ENCODE assay signal across 3 cellular contexts in genomic region chrX:39440734-39441305, GRCh38.
TF ChIP-seq lines count a peak whose summit lies in the region.

No MANE protein-coding gene starts in this region.

TF ChIP-seq in HEK293, 187 proteins besides CTCF, POLR2A, EP300 and RAD21 (continued from another document):
- TF ChIP-seq ZXDB (tag by site-specific recombination; IDR thresholded peaks at IDR 0.05), result no peak

TF ChIP-seq in HepG2, 621 proteins besides CTCF, POLR2A, EP300 and RAD21 (continued from another document):
- TF ChIP-seq ZNF512 (CRISPR knock-in tag; IDR thresholded peaks at IDR 0.05), result no peak
- TF ChIP-seq DMAP1 (CRISPR knock-in tag; IDR thresholded peaks at IDR 0.05), result no peak
- no peak for TF ChIP-seq ZMAT5 (CRISPR knock-in tag; IDR thresholded peaks at IDR 0.05; ENCODE audit: borderline replicate concordance, low read depth)
- no peak for TF ChIP-seq KLF13 (CRISPR knock-in tag; IDR thresholded peaks at IDR 0.05)
- no peak for TF ChIP-seq SRF (IDR thresholded peaks at IDR 0.05; ENCODE audit: low read depth, low read length)
- no peak for TF ChIP-seq ETV5 (CRISPR knock-in tag; IDR thresholded peaks at IDR 0.05; ENCODE audit: borderline replicate concordance)
- no peak for TF ChIP-seq ZBTB25 (CRISPR knock-in tag; IDR thresholded peaks at IDR 0.05)

TF ChIP-seq in HEK293T, 16 proteins besides CTCF, POLR2A, EP300 and RAD21 (continued from another document):
- TF ChIP-seq, protein P1, sequence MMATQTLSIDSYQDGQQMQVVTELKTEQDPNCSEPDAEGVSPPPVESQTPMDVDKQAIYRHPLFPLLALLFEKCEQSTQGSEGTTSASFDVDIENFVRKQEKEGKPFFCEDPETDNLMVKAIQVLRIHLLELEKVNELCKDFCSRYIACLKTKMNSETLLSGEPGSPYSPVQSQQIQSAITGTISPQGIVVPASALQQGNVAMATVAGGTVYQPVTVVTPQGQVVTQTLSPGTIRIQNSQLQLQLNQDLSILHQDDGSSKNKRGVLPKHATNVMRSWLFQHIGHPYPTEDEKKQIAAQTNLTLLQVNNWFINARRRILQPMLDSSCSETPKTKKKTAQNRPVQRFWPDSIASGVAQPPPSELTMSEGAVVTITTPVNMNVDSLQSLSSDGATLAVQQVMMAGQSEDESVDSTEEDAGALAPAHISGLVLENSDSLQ (IDR thresholded peaks at IDR 0.05), result no peak
- TF ChIP-seq SUZ12 (IDR thresholded peaks at IDR 0.05) (no peak), HDGF (IDR thresholded peaks at IDR 0.05; ENCODE audit: borderline replicate concordance) (no peak), ARNT (IDR thresholded peaks at IDR 0.05) (no peak)
TF ChIP-seq in HEK293T: peak in this region for 0.
